Comparison of ENCODE assay signal across 19 cellular contexts in genomic region chr3:18208856-18209255, GRCh38.
DNase-seq lines count a peak whose midpoint lies in the region; ATAC-seq and TF ChIP-seq lines count a peak whose summit lies in the region.
"Had no signal": no experiment of that assay in that cellular context is flagged by ENCODE, and none has a peak within 500 bp of the region (broad histone marks: within the 10 kb centered on the region; RNA-seq: fewer than 3 reads in every experiment).

No MANE protein-coding gene starts in this region.

- H3K36me3 ChIP-seq in Loucy (ENCODE audit: insufficient read depth, low read length), result no peaks in the 10 kb centered on the region
- H3K36me3 ChIP-seq: esophagus muscularis mucosa had no signal

- peaks cover 0 to 2% (median 0%) of the 10 kb centered on the region in 7 donors for H3K9me3 Mint-ChIP-seq in CD14-positive monocyte

- TF ChIP-seq CTCF in CD14-positive monocyte (IDR thresholded peaks at IDR 0.05), result no peak
- TF ChIP-seq CTCF in Loucy (conservative IDR thresholded peaks at IDR 0.05; ENCODE audit: low read length), result no peak

- no peaks in the 10 kb centered on the region for H3K9me3 ChIP-seq in Loucy (ENCODE audit: insufficient read depth, low read depth, low read length)
- H3K9me3 ChIP-seq: esophagus muscularis mucosa had no signal

- DNase-seq in CD14-positive monocyte (ENCODE audit: low spot score) (peak; percentile 47), SKM-1 treated with dmso at 0.1 percent for 144 hours (lab: John Stamatoyannopoulos, UW; ENCODE audit: unreplicated experiment) (peak; percentile 88), medulla oblongata (ENCODE audit: extremely low spot score) (peak; percentile 50), NCI-H2196 treated with DMSO at 0.1 percent for 48 hours (lab: John Stamatoyannopoulos, UW; ENCODE audit: unreplicated experiment) (no peak)
- DNase-seq in NK-92 treated with Interleukin-12 subunit alpha and Interleukin-12 subunit beta, amount 100 ng/mL, for 24 hours (lab: John Stamatoyannopoulos, UW), result no peak
- DNase-seq: activated CD4-positive, alpha-beta T cell treated with anti-CD3 and anti-CD28 coated beads for 48 hours; activated naive CD4-positive, alpha-beta T cell treated with anti-CD3 and anti-CD28 coated beads, Interleukin-2, amount 50 U/mL, for 16 hours; activated T-cell treated with anti-CD3 and anti-CD28 coated beads, Interleukin-2, amount 50 U/mL, for 24 hours; cerebellar nuclear complex; effector CD4-positive, alpha-beta T cell; Karpas-422; left ventricle myocardium superior; NCI-H1436; NCI-H526 treated with DMSO at 0.1 percent for 48 hours had no signal

- intact Hi-C loops in CD14-positive monocyte (cut with micrococcal nuclease), result no loop called here

- H3K4me1 ChIP-seq in Loucy (ENCODE audit: insufficient read depth, low read length, poor library complexity, severe bottlenecking), result peaks cover 50% of the 10 kb centered on the region
- H3K4me1 ChIP-seq: esophagus muscularis mucosa had no signal

- no peaks in the 10 kb centered on the region for H3K27me3 Mint-ChIP-seq in CD14-positive monocyte (ENCODE audit: low read depth in 3 of 3)

- H3K79me2 ChIP-seq in Loucy (ENCODE audit: insufficient read depth, low read length), result no peaks in the 10 kb centered on the region

- no peak overlapping the region for H3K4me3 ChIP-seq in Loucy (ENCODE audit: low read length, poor library complexity, severe bottlenecking)
- H3K4me3 ChIP-seq: esophagus muscularis mucosa, SK-N-MC had no signal

- H4K20me1 ChIP-seq in Loucy (ENCODE audit: insufficient read depth, low read length, poor library complexity, severe bottlenecking), result no peaks in the 10 kb centered on the region

- H2AFZ ChIP-seq in Loucy (ENCODE audit: low read length), result peak overlapping the region; percentile 26; the same call in 1 of the 2 replicates

- H3K4me3 Mint-ChIP-seq in CD14-positive monocyte, result peak overlapping the region in 1 of 2 donors; percentile 5
- H3K4me3 Mint-ChIP-seq: activated T-cell treated with anti-CD3 and anti-CD28 coated beads, Interleukin-2, amount 50 U/mL, for 24 hours had no signal

- no peaks in the 10 kb centered on the region for H3F3A ChIP-seq in Loucy (ENCODE audit: low read depth)

- H3K4me2 ChIP-seq in Loucy (ENCODE audit: low read depth, low read length, poor library complexity, severe bottlenecking), result peak overlapping the region; percentile 2

- H3K36me3 Mint-ChIP-seq in CD14-positive monocyte, result no peaks in the 10 kb centered on the region

- H3K9ac ChIP-seq in Loucy (ENCODE audit: low read depth, low read length, poor library complexity, severe bottlenecking), result no peak overlapping the region

- peak overlapping the region in 4 of 7 donors; percentile 46 to 77 (median 58) for H3K27ac Mint-ChIP-seq in CD14-positive monocyte

- no peaks in the 10 kb centered on the region for H3K27me3 ChIP-seq in Loucy (ENCODE audit: insufficient read depth, low read length, poor library complexity, severe bottlenecking)
- H3K27me3 ChIP-seq: esophagus muscularis mucosa had no signal

- H3K9me2 ChIP-seq in Loucy (replicated peaks; ENCODE audit: low read depth, low read length), result no peaks in the 10 kb centered on the region

- peaks cover 18% of the 10 kb centered on the region for H3K4me1 Mint-ChIP-seq in CD14-positive monocyte

- no peak for ATAC-seq in GM18861 (IDR thresholded peaks at IDR 0.05; ENCODE audit: unreplicated experiment)
- ATAC-seq: left ventricle myocardium superior, Panc1 had no signal

Comparison
In these comparisons a context has a peak if more than half of its experiments do, and no peak if none do; other contexts are left out.
1. DNase-seq: peak in CD14-positive monocyte (single experiment), SKM-1 treated with dmso at 0.1 percent for 144 hours (single experiment) and medulla oblongata (single experiment); none in NK-92 treated with Interleukin-12 subunit alpha and Interleukin-12 subunit beta, amount 100 ng/mL, for 24 hours (single experiment) and NCI-H2196 treated with DMSO at 0.1 percent for 48 hours (single experiment).